9 cellular contexts compared by ENCODE assay signal in genomic region chr14:95496690-95497241, GRCh38. TPM values are rescaled to one million over a fixed set of nuclear protein-coding genes. Genes with fewer than 3 reads are reported as not detected.
DNase-seq lines count a peak whose midpoint lies in the region; ATAC-seq and TF ChIP-seq lines count a peak whose summit lies in the region.
"Had no signal": no experiment of that assay in that cellular context is flagged by ENCODE, and none has a peak within 500 bp of the region (broad histone marks: within the 10 kb centered on the region; RNA-seq: fewer than 3 reads in every experiment).

No MANE protein-coding gene starts in this region.

- no peaks in the 10 kb centered on the region for H3K9me2 ChIP-seq in Karpas-422 (replicated peaks; ENCODE audit: insufficient read depth, low read length)

- H4K20me1 ChIP-seq in Karpas-422 (ENCODE audit: insufficient read depth, low read depth, low read length): no peaks in the 10 kb centered on the region

- ATAC-seq in SK-N-SH treated with all-trans-retinoic acid at 6 μM for 48 hours: peak; percentile 46
- peak; percentile 54 for ATAC-seq in Right ventricle myocardium superior (ENCODE audit: poor library complexity)
- ATAC-seq in GM18519 (IDR thresholded peaks at IDR 0.05; ENCODE audit: low FRiP score, unreplicated experiment): no peak

- H3K79me2 ChIP-seq in Karpas-422 (ENCODE audit: low read length): no peaks in the 10 kb centered on the region

- H3K36me3 ChIP-seq in breast epithelium (no peaks in the 10 kb centered on the region), Karpas-422 (ENCODE audit: insufficient read depth, low read length) (no peaks in the 10 kb centered on the region)

- intact Hi-C loops in Right ventricle myocardium superior (cut with DNase I): no loop called here
- intact Hi-C loops in breast epithelium (cut with DNase I; ENCODE audit: low total_unique reads): no loop called here

- H2AFZ ChIP-seq in Karpas-422 (ENCODE audit: low read length): no peak overlapping the region

- H3K4me3 ChIP-seq in skin epidermis (no peak overlapping the region), breast epithelium (no peak overlapping the region), Karpas-422 (ENCODE audit: low read length) (no peak overlapping the region)

- no peak for TF ChIP-seq CTCF in breast epithelium (IDR thresholded peaks at IDR 0.05)

- no peak for TF ChIP-seq POLR2A in breast epithelium (IDR thresholded peaks at IDR 0.05)

- H3K4me2 ChIP-seq in Karpas-422 (ENCODE audit: low read depth, low read length, poor library complexity, severe bottlenecking): no peak overlapping the region

- peak overlapping the region in 18 of 21 experiments; percentile 4 to 86 (median 68) for H3K27ac ChIP-seq in skin epidermis
- H3K27ac ChIP-seq in breast epithelium: peak overlapping the region in 1 of 2 donors; percentile 62
- no peak overlapping the region for H3K27ac ChIP-seq in Karpas-422 (ENCODE audit: low read length)

- DNase-seq in HCEC 1CT (peak; percentile 31), Right ventricle myocardium superior (peak; percentile 64), breast epithelium (ENCODE audit: low spot score in 2 of 2) (no peak), Karpas-422 (no peak), activated gamma-delta T cell treated with Interleukin-2 at 50 U/mL for 16 hours (no peak)
- DNase-seq: stimulated activated CD4-positive, alpha-beta T cell treated with anti-CD3 and anti-CD28 coated beads, Interleukin-4, amount 100 ng/mL, for 24 hours had no signal

- H3K9me3 ChIP-seq in breast epithelium (no peaks in the 10 kb centered on the region), Karpas-422 (ENCODE audit: low read length) (no peaks in the 10 kb centered on the region)

- no peak overlapping the region for H3K9ac ChIP-seq in Karpas-422 (ENCODE audit: low read length)

- H3K27me3 ChIP-seq in breast epithelium (no peaks in the 10 kb centered on the region), Karpas-422 (ENCODE audit: low read length) (no peaks in the 10 kb centered on the region)

- H3K4me1 ChIP-seq in breast epithelium (peaks cover 6 to 7% of the 10 kb centered on the region in 2 donors), Karpas-422 (ENCODE audit: low read length) (peaks cover 42% of the 10 kb centered on the region)

TF ChIP-seq in SK-N-SH treated with all-trans-retinoic acid at 6 μM for 48 hours, 23 proteins besides CTCF, POLR2A, EP300 and RAD21:
- no peak for TF ChIP-seq ZNF8 (CRISPR knock-in tag; IDR thresholded peaks at IDR 0.05)
- no peak for TF ChIP-seq TSHZ2 (CRISPR knock-in tag; IDR thresholded peaks at IDR 0.05)
- no peak for TF ChIP-seq ESRRG (CRISPR knock-in tag; IDR thresholded peaks at IDR 0.05)
- TF ChIP-seq POU6F1 (CRISPR knock-in tag; IDR thresholded peaks at IDR 0.05; ENCODE audit: borderline replicate concordance, low read depth): no peak
- TF ChIP-seq CSRNP3 (CRISPR knock-in tag; IDR thresholded peaks at IDR 0.05): no peak
- TF ChIP-seq ZFP3 (CRISPR knock-in tag; IDR thresholded peaks at IDR 0.05): no peak
- TF ChIP-seq ISL1 (CRISPR knock-in tag; IDR thresholded peaks at IDR 0.05): no peak
- TF ChIP-seq TOX (CRISPR knock-in tag; IDR thresholded peaks at IDR 0.05; ENCODE audit: borderline replicate concordance): no peak
- TF ChIP-seq PPARA (CRISPR knock-in tag; IDR thresholded peaks at IDR 0.05; ENCODE audit: borderline replicate concordance): no peak
- no peak for TF ChIP-seq ZNF70 (CRISPR knock-in tag; IDR thresholded peaks at IDR 0.05)

RNA-seq across cellular contexts. Expression of gene SYNE3, which starts 19.7 kb away (rescaled TPM):
- total RNA-seq in Right ventricle myocardium superior (15.1 TPM), breast epithelium (100 to 1,000 TPM in 1 of 3 donors, 10 to 100 TPM in 2; 13.5 to 112 (median 22.0) TPM)
- 1.8 and 3.3 TPM in 2 replicates for total RNA-seq in Karpas-422 (2014; rRNA removed; shearing (Covaris generic); ENCODE audit: low replicate concordance)

RNA-seq across cellular contexts. Expression of gene GLRX5, which starts 38.1 kb away (rescaled TPM):
- total RNA-seq in Right ventricle myocardium superior: 85.4 TPM
- total RNA-seq in breast epithelium: 10 to 100 TPM; 29.1 to 36.1 (median 33.6) TPM
- 69.7 and 74.6 TPM in 2 replicates for total RNA-seq in Karpas-422 (2014; rRNA removed; shearing (Covaris generic); ENCODE audit: low replicate concordance)

Comparison
In these comparisons a context has a peak if more than half of its experiments do, and no peak if none do; other contexts are left out.
1. DNase-seq: peak in HCEC 1CT (single experiment) and Right ventricle myocardium superior (single experiment); none in breast epithelium (0 of 2), Karpas-422 (single experiment) and activated gamma-delta T cell treated with Interleukin-2 at 50 U/mL for 16 hours (single experiment).